ENCODE assay signal across 8 cellular contexts in the genomic region with DNA sequence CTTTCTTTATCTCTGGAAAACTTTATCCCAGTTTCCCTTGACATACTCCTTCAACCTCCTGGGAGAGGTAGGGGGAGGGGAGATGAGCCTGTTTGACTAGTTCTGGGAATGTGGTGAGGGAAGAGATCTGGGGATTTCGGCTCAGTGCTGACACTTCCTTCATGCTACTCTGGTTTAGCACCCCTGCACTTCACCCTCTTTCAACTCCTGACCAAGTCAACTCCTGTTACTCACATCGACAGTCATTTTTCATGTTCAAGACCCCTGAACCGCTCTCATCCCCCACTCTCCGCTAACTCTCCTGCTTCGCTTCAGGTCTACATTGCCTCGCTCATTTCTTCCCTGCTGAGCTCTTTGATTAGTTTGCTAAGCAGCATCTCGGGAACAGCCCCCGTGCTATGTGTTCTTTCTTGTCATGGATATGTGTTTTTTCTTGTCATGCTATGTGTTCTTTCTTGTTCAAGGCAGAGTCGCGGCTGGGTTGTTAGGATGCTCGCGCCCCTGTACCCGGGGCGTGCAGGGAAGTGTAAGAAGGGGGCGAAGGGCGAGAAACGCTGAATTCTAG.
DNase-seq lines count a peak whose midpoint lies in the region; ATAC-seq and TF ChIP-seq lines count a peak whose summit lies in the region.

No MANE protein-coding gene starts in this region.

- peak overlapping the region; percentile 88 for H3K27ac ChIP-seq in OCI-LY3 (ENCODE audit: low read length)

- ATAC-seq in HG03108 (IDR thresholded peaks at IDR 0.05; ENCODE audit: unreplicated experiment), result peak; percentile 12

- H3K4me1 ChIP-seq in OCI-LY3 (ENCODE audit: low read length), result peaks cover 19% of the 10 kb centered on the region

- no peaks in the 10 kb centered on the region for H3K36me3 ChIP-seq in OCI-LY3 (replicated peaks; ENCODE audit: low read depth, low read length)

- H3K4me3 ChIP-seq in OCI-LY3 (ENCODE audit: low read length), result peak overlapping the region; percentile 98

- H3K9ac ChIP-seq in OCI-LY3 (ENCODE audit: low read length), result peak overlapping the region; percentile 77

- H3K79me2 ChIP-seq in OCI-LY3 (ENCODE audit: low read length), result no peaks in the 10 kb centered on the region

- H3K27me3 ChIP-seq in OCI-LY3 (ENCODE audit: low read depth, low read length), result no peaks in the 10 kb centered on the region

- peak overlapping the region; percentile 84 for H2AFZ ChIP-seq in OCI-LY3 (ENCODE audit: low read depth, low read length)

- peak; percentile 22 for DNase-seq in NK-92 treated with Interleukin-12 subunit alpha and Interleukin-12 subunit beta, amount 100 ng/mL, for 24 hours (lab: John Stamatoyannopoulos, UW)
- DNase-seq in NK-92 (lab: John Stamatoyannopoulos, UW; ENCODE audit: unreplicated experiment), result no peak
- peak; percentile 13 for DNase-seq in activated effector memory CD4-positive, alpha-beta T cell treated with Interleukin-2 at 50 U/mL for 16 hours
- peak; percentile 35 for DNase-seq in globus pallidus (ENCODE audit: low spot score)
- peak in 39 of 56 donors; percentile 11 to 79 (median 55) for DNase-seq in nucleus accumbens (lab: John Stamatoyannopoulos, UW)
- DNase-seq in NCI-H2107 treated with DMSO at 0.1 percent for 48 hours (lab: John Stamatoyannopoulos, UW; ENCODE audit: unreplicated experiment), result no peak

- H3K9me3 ChIP-seq in OCI-LY3 (ENCODE audit: insufficient read depth, low read length), result no peaks in the 10 kb centered on the region

- H3K4me2 ChIP-seq in OCI-LY3 (ENCODE audit: low read length), result peak overlapping the region; percentile 91

- TF ChIP-seq CTCF in OCI-LY3 (IDR thresholded peaks at IDR 0.05; ENCODE audit: low read depth, low read length), result no peak

- H4K20me1 ChIP-seq in OCI-LY3 (ENCODE audit: insufficient read depth, low read length), result no peaks in the 10 kb centered on the region

Comparison
In these comparisons a context has a peak if more than half of its experiments do, and no peak if none do; other contexts are left out.
1. DNase-seq: peak in NK-92 treated with Interleukin-12 subunit alpha and Interleukin-12 subunit beta, amount 100 ng/mL, for 24 hours (single experiment), activated effector memory CD4-positive, alpha-beta T cell treated with Interleukin-2 at 50 U/mL for 16 hours (single experiment), globus pallidus (single experiment) and nucleus accumbens (39 of 56); none in NK-92 (single experiment) and NCI-H2107 treated with DMSO at 0.1 percent for 48 hours (single experiment).